1 cellular context compared by ENCODE assay signal in the genomic region with DNA sequence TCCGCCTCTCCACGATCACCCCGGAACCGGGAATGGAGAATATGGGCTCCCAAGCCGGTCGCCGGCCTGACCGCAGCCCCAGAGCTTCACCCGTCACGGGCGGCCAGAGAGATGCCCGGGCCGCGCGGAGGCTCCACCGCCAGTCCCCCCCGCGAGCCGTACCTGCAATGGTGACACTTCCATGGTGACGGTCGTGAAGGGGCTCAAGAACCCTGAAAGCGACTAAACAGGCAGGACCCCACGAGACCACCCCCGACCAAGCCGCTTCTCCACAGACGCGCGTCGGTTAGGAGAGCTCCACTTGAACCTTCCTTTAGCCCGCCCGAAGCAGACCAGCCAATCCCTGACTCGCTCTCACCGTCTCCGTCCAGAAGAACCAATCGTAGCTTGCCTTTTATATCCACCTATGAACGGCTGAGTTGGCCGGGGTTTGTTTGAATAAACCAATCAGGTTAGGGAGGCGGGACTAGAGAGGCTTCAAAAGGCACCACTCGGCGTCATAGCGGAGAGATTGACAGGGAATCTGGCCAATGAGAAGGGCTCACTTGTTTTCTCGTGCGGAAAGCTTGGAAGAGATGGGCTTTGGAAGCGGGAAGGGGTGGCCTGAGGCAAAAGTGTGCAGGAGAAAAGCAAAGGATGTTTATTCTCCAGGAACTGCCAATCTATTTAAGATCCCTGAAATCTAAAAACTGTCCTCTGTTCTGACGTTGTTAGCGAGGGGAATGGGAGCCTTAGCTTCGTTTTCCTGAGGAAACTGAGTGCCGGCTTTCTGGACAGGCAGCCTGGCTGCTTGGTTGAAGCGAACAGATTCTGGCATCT.
A peak's percentile ranks its signal among the peaks of the same experiment; 100 is the strongest.
TF ChIP-seq lines count a peak whose summit lies in the region.

A gene with protein sequence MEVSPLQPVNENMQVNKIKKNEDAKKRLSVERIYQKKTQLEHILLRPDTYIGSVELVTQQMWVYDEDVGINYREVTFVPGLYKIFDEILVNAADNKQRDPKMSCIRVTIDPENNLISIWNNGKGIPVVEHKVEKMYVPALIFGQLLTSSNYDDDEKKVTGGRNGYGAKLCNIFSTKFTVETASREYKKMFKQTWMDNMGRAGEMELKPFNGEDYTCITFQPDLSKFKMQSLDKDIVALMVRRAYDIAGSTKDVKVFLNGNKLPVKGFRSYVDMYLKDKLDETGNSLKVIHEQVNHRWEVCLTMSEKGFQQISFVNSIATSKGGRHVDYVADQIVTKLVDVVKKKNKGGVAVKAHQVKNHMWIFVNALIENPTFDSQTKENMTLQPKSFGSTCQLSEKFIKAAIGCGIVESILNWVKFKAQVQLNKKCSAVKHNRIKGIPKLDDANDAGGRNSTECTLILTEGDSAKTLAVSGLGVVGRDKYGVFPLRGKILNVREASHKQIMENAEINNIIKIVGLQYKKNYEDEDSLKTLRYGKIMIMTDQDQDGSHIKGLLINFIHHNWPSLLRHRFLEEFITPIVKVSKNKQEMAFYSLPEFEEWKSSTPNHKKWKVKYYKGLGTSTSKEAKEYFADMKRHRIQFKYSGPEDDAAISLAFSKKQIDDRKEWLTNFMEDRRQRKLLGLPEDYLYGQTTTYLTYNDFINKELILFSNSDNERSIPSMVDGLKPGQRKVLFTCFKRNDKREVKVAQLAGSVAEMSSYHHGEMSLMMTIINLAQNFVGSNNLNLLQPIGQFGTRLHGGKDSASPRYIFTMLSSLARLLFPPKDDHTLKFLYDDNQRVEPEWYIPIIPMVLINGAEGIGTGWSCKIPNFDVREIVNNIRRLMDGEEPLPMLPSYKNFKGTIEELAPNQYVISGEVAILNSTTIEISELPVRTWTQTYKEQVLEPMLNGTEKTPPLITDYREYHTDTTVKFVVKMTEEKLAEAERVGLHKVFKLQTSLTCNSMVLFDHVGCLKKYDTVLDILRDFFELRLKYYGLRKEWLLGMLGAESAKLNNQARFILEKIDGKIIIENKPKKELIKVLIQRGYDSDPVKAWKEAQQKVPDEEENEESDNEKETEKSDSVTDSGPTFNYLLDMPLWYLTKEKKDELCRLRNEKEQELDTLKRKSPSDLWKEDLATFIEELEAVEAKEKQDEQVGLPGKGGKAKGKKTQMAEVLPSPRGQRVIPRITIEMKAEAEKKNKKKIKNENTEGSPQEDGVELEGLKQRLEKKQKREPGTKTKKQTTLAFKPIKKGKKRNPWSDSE (N-terminal part only) (minus strand): TSS at position 288 of the 819 bp plus-strand sequence. CDS start 105 bp downstream, at position 183.

TF ChIP-seq in HepG2, 621 proteins besides CTCF, POLR2A, EP300 and RAD21 (continued from another document and continues in another):
- TF ChIP-seq ZNF614 (CRISPR knock-in tag; IDR thresholded peaks at IDR 0.05; ENCODE audit: borderline replicate concordance), result no peak
- peak; percentile 75; the same call in 1 of the 2 replicates for TF ChIP-seq YEATS2 (CRISPR knock-in tag; IDR thresholded peaks at IDR 0.05; ENCODE audit: borderline replicate concordance)
- TF ChIP-seq ZNF143 (CRISPR knock-in tag; IDR thresholded peaks at IDR 0.05), result no peak
- TF ChIP-seq FOXM1 (CRISPR knock-in tag; IDR thresholded peaks at IDR 0.05), result peak; percentile 95
- 0 out of 2 replicates have a peak, but pooled peaks have one; percentile 54 for TF ChIP-seq NCOA5 (CRISPR knock-in tag; IDR thresholded peaks at IDR 0.05)
- TF ChIP-seq, protein P1, sequence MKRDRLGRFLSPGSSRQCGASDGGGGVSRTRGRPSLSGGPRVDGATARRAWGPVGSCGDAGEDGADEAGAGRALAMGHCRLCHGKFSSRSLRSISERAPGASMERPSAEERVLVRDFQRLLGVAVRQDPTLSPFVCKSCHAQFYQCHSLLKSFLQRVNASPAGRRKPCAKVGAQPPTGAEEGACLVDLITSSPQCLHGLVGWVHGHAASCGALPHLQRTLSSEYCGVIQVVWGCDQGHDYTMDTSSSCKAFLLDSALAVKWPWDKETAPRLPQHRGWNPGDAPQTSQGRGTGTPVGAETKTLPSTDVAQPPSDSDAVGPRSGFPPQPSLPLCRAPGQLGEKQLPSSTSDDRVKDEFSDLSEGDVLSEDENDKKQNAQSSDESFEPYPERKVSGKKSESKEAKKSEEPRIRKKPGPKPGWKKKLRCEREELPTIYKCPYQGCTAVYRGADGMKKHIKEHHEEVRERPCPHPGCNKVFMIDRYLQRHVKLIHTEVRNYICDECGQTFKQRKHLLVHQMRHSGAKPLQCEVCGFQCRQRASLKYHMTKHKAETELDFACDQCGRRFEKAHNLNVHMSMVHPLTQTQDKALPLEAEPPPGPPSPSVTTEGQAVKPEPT (CRISPR knock-in tag; IDR thresholded peaks at IDR 0.05; ENCODE audit: low read depth), result no peak
- TF ChIP-seq, protein P2, sequence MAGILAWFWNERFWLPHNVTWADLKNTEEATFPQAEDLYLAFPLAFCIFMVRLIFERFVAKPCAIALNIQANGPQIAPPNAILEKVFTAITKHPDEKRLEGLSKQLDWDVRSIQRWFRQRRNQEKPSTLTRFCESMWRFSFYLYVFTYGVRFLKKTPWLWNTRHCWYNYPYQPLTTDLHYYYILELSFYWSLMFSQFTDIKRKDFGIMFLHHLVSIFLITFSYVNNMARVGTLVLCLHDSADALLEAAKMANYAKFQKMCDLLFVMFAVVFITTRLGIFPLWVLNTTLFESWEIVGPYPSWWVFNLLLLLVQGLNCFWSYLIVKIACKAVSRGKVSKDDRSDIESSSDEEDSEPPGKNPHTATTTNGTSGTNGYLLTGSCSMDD (CRISPR knock-in tag; IDR thresholded peaks at IDR 0.05), result 0 out of 2 replicates have a peak, but pooled peaks have one; percentile 16
- TF ChIP-seq, protein P3, sequence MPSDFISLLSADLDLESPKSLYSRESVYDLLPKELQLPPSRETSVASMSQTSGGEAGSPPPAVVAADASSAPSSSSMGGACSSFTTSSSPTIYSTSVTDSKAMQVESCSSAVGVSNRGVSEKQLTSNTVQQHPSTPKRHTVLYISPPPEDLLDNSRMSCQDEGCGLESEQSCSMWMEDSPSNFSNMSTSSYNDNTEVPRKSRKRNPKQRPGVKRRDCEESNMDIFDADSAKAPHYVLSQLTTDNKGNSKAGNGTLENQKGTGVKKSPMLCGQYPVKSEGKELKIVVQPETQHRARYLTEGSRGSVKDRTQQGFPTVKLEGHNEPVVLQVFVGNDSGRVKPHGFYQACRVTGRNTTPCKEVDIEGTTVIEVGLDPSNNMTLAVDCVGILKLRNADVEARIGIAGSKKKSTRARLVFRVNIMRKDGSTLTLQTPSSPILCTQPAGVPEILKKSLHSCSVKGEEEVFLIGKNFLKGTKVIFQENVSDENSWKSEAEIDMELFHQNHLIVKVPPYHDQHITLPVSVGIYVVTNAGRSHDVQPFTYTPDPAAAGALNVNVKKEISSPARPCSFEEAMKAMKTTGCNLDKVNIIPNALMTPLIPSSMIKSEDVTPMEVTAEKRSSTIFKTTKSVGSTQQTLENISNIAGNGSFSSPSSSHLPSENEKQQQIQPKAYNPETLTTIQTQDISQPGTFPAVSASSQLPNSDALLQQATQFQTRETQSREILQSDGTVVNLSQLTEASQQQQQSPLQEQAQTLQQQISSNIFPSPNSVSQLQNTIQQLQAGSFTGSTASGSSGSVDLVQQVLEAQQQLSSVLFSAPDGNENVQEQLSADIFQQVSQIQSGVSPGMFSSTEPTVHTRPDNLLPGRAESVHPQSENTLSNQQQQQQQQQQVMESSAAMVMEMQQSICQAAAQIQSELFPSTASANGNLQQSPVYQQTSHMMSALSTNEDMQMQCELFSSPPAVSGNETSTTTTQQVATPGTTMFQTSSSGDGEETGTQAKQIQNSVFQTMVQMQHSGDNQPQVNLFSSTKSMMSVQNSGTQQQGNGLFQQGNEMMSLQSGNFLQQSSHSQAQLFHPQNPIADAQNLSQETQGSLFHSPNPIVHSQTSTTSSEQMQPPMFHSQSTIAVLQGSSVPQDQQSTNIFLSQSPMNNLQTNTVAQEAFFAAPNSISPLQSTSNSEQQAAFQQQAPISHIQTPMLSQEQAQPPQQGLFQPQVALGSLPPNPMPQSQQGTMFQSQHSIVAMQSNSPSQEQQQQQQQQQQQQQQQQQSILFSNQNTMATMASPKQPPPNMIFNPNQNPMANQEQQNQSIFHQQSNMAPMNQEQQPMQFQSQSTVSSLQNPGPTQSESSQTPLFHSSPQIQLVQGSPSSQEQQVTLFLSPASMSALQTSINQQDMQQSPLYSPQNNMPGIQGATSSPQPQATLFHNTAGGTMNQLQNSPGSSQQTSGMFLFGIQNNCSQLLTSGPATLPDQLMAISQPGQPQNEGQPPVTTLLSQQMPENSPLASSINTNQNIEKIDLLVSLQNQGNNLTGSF (CRISPR knock-in tag; IDR thresholded peaks at IDR 0.05), result peak; percentile 74
- no peak for TF ChIP-seq SMAD1 (CRISPR knock-in tag; IDR thresholded peaks at IDR 0.05; ENCODE audit: borderline replicate concordance, low read depth)
- TF ChIP-seq FOXO1 (CRISPR knock-in tag; IDR thresholded peaks at IDR 0.05), result 0 out of 2 replicates have a peak, but pooled peaks have one; percentile 1
- TF ChIP-seq ZNF121 (CRISPR knock-in tag; IDR thresholded peaks at IDR 0.05), result no peak; the same call in none of the 2 replicates
- TF ChIP-seq DR1 (CRISPR knock-in tag; IDR thresholded peaks at IDR 0.05), result peak; percentile 65; the same call in 1 of the 2 replicates
- TF ChIP-seq, protein P4, sequence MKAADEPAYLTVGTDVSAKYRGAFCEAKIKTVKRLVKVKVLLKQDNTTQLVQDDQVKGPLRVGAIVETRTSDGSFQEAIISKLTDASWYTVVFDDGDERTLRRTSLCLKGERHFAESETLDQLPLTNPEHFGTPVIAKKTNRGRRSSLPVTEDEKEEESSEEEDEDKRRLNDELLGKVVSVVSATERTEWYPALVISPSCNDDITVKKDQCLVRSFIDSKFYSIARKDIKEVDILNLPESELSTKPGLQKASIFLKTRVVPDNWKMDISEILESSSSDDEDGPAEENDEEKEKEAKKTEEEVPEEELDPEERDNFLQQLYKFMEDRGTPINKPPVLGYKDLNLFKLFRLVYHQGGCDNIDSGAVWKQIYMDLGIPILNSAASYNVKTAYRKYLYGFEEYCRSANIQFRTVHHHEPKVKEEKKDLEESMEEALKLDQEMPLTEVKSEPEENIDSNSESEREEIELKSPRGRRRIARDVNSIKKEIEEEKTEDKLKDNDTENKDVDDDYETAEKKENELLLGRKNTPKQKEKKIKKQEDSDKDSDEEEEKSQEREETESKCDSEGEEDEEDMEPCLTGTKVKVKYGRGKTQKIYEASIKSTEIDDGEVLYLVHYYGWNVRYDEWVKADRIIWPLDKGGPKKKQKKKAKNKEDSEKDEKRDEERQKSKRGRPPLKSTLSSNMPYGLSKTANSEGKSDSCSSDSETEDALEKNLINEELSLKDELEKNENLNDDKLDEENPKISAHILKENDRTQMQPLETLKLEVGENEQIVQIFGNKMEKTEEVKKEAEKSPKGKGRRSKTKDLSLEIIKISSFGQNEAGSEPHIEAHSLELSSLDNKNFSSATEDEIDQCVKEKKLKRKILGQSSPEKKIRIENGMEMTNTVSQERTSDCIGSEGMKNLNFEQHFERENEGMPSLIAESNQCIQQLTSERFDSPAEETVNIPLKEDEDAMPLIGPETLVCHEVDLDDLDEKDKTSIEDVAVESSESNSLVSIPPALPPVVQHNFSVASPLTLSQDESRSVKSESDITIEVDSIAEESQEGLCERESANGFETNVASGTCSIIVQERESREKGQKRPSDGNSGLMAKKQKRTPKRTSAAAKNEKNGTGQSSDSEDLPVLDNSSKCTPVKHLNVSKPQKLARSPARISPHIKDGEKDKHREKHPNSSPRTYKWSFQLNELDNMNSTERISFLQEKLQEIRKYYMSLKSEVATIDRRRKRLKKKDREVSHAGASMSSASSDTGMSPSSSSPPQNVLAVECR (CRISPR knock-in tag; IDR thresholded peaks at IDR 0.05; ENCODE audit: borderline replicate concordance), result peak; percentile 98
- peak; percentile 88; the same call in 1 of the 2 replicates for TF ChIP-seq KDM5A (IDR thresholded peaks at IDR 0.05; ENCODE audit: borderline replicate concordance, low read length)
- no peak for TF ChIP-seq ARHGAP35 (CRISPR knock-in tag; IDR thresholded peaks at IDR 0.05; ENCODE audit: borderline replicate concordance)
- TF ChIP-seq SPEN (CRISPR knock-in tag; IDR thresholded peaks at IDR 0.05; ENCODE audit: low read depth), result peak; percentile 52; the same call in 1 of the 2 replicates
- TF ChIP-seq RELA (CRISPR knock-in tag; IDR thresholded peaks at IDR 0.05), result no peak
- TF ChIP-seq MZF1 (CRISPR knock-in tag; IDR thresholded peaks at IDR 0.05; ENCODE audit: borderline replicate concordance), result no peak
- TF ChIP-seq SKI (IDR thresholded peaks at IDR 0.05; ENCODE audit: partially characterized antibody), result no peak
- TF ChIP-seq ZBTB3 (CRISPR knock-in tag; IDR thresholded peaks at IDR 0.05; ENCODE audit: borderline replicate concordance, low read depth), result no peak
- TF ChIP-seq, protein P5, sequence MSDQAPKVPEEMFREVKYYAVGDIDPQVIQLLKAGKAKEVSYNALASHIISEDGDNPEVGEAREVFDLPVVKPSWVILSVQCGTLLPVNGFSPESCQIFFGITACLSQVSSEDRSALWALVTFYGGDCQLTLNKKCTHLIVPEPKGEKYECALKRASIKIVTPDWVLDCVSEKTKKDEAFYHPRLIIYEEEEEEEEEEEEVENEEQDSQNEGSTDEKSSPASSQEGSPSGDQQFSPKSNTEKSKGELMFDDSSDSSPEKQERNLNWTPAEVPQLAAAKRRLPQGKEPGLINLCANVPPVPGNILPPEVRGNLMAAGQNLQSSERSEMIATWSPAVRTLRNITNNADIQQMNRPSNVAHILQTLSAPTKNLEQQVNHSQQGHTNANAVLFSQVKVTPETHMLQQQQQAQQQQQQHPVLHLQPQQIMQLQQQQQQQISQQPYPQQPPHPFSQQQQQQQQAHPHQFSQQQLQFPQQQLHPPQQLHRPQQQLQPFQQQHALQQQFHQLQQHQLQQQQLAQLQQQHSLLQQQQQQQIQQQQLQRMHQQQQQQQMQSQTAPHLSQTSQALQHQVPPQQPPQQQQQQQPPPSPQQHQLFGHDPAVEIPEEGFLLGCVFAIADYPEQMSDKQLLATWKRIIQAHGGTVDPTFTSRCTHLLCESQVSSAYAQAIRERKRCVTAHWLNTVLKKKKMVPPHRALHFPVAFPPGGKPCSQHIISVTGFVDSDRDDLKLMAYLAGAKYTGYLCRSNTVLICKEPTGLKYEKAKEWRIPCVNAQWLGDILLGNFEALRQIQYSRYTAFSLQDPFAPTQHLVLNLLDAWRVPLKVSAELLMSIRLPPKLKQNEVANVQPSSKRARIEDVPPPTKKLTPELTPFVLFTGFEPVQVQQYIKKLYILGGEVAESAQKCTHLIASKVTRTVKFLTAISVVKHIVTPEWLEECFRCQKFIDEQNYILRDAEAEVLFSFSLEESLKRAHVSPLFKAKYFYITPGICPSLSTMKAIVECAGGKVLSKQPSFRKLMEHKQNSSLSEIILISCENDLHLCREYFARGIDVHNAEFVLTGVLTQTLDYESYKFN (CRISPR knock-in tag; conservative IDR thresholded peaks at IDR 0.05), result peak; percentile 40; the same call in 1 of the 2 replicates
- TF ChIP-seq NCOA2 (CRISPR knock-in tag; IDR thresholded peaks at IDR 0.05), result no peak; the same call in 1 of the 2 replicates
- no peak for TF ChIP-seq SMARCC2 (IDR thresholded peaks at IDR 0.05)
- TF ChIP-seq JARID2 (CRISPR knock-in tag; IDR thresholded peaks at IDR 0.05; ENCODE audit: insufficient replicate concordance), result no peak
- TF ChIP-seq KLF13 (CRISPR knock-in tag; IDR thresholded peaks at IDR 0.05), result no peak
- TF ChIP-seq, protein P6, sequence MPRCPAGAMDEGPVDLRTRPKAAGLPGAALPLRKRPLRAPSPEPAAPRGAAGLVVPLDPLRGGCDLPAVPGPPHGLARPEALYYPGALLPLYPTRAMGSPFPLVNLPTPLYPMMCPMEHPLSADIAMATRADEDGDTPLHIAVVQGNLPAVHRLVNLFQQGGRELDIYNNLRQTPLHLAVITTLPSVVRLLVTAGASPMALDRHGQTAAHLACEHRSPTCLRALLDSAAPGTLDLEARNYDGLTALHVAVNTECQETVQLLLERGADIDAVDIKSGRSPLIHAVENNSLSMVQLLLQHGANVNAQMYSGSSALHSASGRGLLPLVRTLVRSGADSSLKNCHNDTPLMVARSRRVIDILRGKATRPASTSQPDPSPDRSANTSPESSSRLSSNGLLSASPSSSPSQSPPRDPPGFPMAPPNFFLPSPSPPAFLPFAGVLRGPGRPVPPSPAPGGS (CRISPR knock-in tag; IDR thresholded peaks at IDR 0.05), result no peak; the same call in 1 of the 2 replicates
- no peak for TF ChIP-seq HNRNPH1 (optimal IDR thresholded peaks at IDR 0.05; ENCODE audit: low read depth, low read length)
